ENCODE assay signal across 9 cellular contexts in genomic region chr22:38824587-38824986, GRCh38. TPM values are rescaled to one million over a fixed set of nuclear protein-coding genes. Genes with fewer than 3 reads are reported as not detected.
DNase-seq lines count a peak whose midpoint lies in the region; ATAC-seq and TF ChIP-seq lines count a peak whose summit lies in the region.
"Had no signal": no experiment of that assay in that cellular context is flagged by ENCODE, and none has a peak within 500 bp of the region (broad histone marks: within the 10 kb centered on the region; RNA-seq: fewer than 3 reads in every experiment).

No MANE protein-coding gene starts in this region.

- H3K4me1 ChIP-seq in ascending aorta = no peaks in the 10 kb centered on the region

- DNase-seq in SKM-1 treated with dmso at 0.1 percent for 144 hours (lab: John Stamatoyannopoulos, UW; ENCODE audit: unreplicated experiment) (peak; percentile 10), SKM-1 (lab: John Stamatoyannopoulos, UW; ENCODE audit: unreplicated experiment) (no peak), RWPE1 (ENCODE audit: low spot score) (peak; percentile 34), ascending aorta (ENCODE audit: low spot score in 2 of 2) (no peak), iPS DF 4.7 (ENCODE audit: extremely low read depth, low spot score) (peak; percentile 69), lower leg skin (ENCODE audit: low spot score in 2 of 2) (no peak)
- peak; percentile 44 to 47 for DNase-seq in stimulated activated CD4-positive, alpha-beta T cell treated with anti-CD3 and anti-CD28 coated beads, Interleukin-2, amount 100 ng/mL, for 48 hours

- intact Hi-C loops in ascending aorta (cut with DNase I) (no loop called here), lower leg skin (cut with DNase I; ENCODE audit: low total_unique reads) (no loop called here)

- H3K27ac ChIP-seq in RWPE1 = no peak overlapping the region
- H3K27ac ChIP-seq in ascending aorta = no peak overlapping the region
- H3K27ac ChIP-seq: BLaER1 had no signal

- 8 to 10% methylated on average over 3 to 4 of the region's 4 CpGs for WGBS in lower leg skin, 2 donors

- no peak for TF ChIP-seq POLR2A in lower leg skin (IDR thresholded peaks at IDR 0.05)

- no peaks in the 10 kb centered on the region for H3K27me3 ChIP-seq in ascending aorta
- H3K27me3 ChIP-seq: BLaER1 had no signal

- TF ChIP-seq CTCF in RWPE1 (conservative IDR thresholded peaks at IDR 0.05; ENCODE audit: low read depth) (no peak), ascending aorta (IDR thresholded peaks at IDR 0.05) (peak in 2 of 3 experiments; percentile 26 to 27), lower leg skin (IDR thresholded peaks at IDR 0.05) (no peak)

- H3K4me3 ChIP-seq in ascending aorta (no peak overlapping the region), lower leg skin (ENCODE audit: low read depth, poor library complexity, severe bottlenecking) (no peak overlapping the region)
- H3K4me3 ChIP-seq: BLaER1 had no signal

- H3K36me3 ChIP-seq in ascending aorta = peaks cover 3 to 21% of the 10 kb centered on the region in 2 donors
- H3K36me3 ChIP-seq: BLaER1 had no signal

- ATAC-seq in GM21447 (IDR thresholded peaks at IDR 0.05; ENCODE audit: unreplicated experiment) = no peak

- H3K9me3 ChIP-seq in ascending aorta = no peaks in the 10 kb centered on the region
- H3K9me3 ChIP-seq: BLaER1 had no signal

- POLR2A ChIA-PET in RWPE1 (lab: Yijun Ruan, JAX; ENCODE audit: low non-redundant PET) = no interaction called here

- CTCF ChIA-PET in RWPE1 (lab: Yijun Ruan, JAX) = interaction anchor here (0.6 kb wide), 2 partner anchors 73 to 298 kb away, joined by 3 read pairs; no protein-coding TSS in a partner anchor

RNA-seq across cellular contexts. Expression of gene NPTXR, which starts 19.2 kb away (rescaled TPM):
- total RNA-seq in ascending aorta = 46.3 TPM
- total RNA-seq in lower leg skin = 1 to 10 TPM in 2 of 4 donors, under 1 TPM in 2; 0.34 to 4.6 (median 1.7) TPM

RNA-seq across cellular contexts. Expression of gene DNAL4, which starts 30.6 kb away (rescaled TPM):
- total RNA-seq in ascending aorta = 18.0 TPM
- 10 to 100 TPM; 15.3 to 24.2 (median 23.7) TPM for total RNA-seq in lower leg skin

RNA-seq across cellular contexts. Expression of gene CBX6, which starts 47.4 kb away (rescaled TPM):
- 159 TPM for total RNA-seq in ascending aorta
- total RNA-seq in lower leg skin = 10 to 100 TPM in 2 of 4 donors, 1 to 10 TPM in 2; 5.1 to 20.0 (median 13.9) TPM

Comparison
In these comparisons a context has a peak if more than half of its experiments do, and no peak if none do; other contexts are left out.
1. DNase-seq: peak in SKM-1 treated with dmso at 0.1 percent for 144 hours (single experiment), RWPE1 (single experiment), iPS DF 4.7 (single experiment) and stimulated activated CD4-positive, alpha-beta T cell treated with anti-CD3 and anti-CD28 coated beads, Interleukin-2, amount 100 ng/mL, for 48 hours (2 of 2); none in SKM-1 (single experiment), ascending aorta (0 of 2) and lower leg skin (0 of 2).
2. CTCF ChIP-seq: peak in ascending aorta (2 of 3); none in RWPE1 (single experiment) and lower leg skin (0 of 3).